In genomic region chr6:63263456-63263855, GRCh38 we compare ENCODE assay signal across 16 cellular contexts. TPM values are rescaled to one million over a fixed set of nuclear protein-coding genes. Genes with fewer than 3 reads are reported as not detected.
"Had no signal": no experiment of that assay in that cellular context is flagged by ENCODE, and none has a peak within 500 bp of the region (broad histone marks: within the 10 kb centered on the region; RNA-seq: fewer than 3 reads in every experiment).

No MANE protein-coding gene starts in this region.

- H3K36me3 ChIP-seq: heart right ventricle, ovary, thyroid gland, uterus had no signal

- H3K4me1 ChIP-seq: heart right ventricle, thyroid gland, uterus had no signal

- H3K9me3 ChIP-seq: heart right ventricle, ovary, thyroid gland, uterus had no signal

- ATAC-seq: activated CD4-positive, CD25-positive, alpha-beta regulatory T cell treated with anti-CD3 and anti-CD28 coated beads, Interleukin-2, amount 50 U/mL, for 24 hours; heart right ventricle; left lobe of liver had no signal

- H3K27ac ChIP-seq: heart right ventricle, ovary, thyroid gland, uterus had no signal

- DNase-seq: activated naive CD4-positive, alpha-beta T cell treated with anti-CD3 and anti-CD28 coated beads, Interleukin-2, amount 10 ng/mL, durations not matched to agents 7 days and 5 days; effector CD4-positive, alpha-beta T cell; foreskin melanocyte; heart right ventricle; mesenchymal stem cell; ovary; stimulated activated CD4-positive, alpha-beta T cell treated with anti-CD3 and anti-CD28 coated beads, Interleukin-4, amount 100 ng/mL, for 1 hour; stimulated activated CD8-positive, alpha-beta memory T cell treated with anti-CD3 and anti-CD28 coated beads, Interleukin-4, amount 100 ng/mL, for 48 hours; T-helper 2 cell; thyroid gland; uterus had no signal

- H3K27me3 ChIP-seq: heart right ventricle, ovary, thyroid gland, uterus had no signal

- H3K4me3 ChIP-seq: heart right ventricle, ovary, thyroid gland, uterus had no signal

RNA-seq across cellular contexts. Expression of gene FKBP1C, which starts 52.2 kb away (rescaled TPM):
- total RNA-seq: left lobe of liver had no signal

RNA-seq across cellular contexts. Expression of gene LGSN, which starts 56.3 kb away (rescaled TPM):
- total RNA-seq: activated T-helper 2 cell treated with anti-CD3 and anti-CD28 coated beads, Interferon-gamma antibody, Interleukin-2, Interleukin-4, amounts not matched to agents 10 μg/mL and 5 μg/mL and 100 μg/mL, durations not matched to agents 14 hours and 24 hours and 36 hours; cardiac septum; heart right ventricle; thyroid gland had no signal
- polyA plus RNA-seq: heart right ventricle, neural cell, ovary had no signal
